Comparison of ENCODE assay signal across 8 cellular contexts in the genomic region with DNA sequence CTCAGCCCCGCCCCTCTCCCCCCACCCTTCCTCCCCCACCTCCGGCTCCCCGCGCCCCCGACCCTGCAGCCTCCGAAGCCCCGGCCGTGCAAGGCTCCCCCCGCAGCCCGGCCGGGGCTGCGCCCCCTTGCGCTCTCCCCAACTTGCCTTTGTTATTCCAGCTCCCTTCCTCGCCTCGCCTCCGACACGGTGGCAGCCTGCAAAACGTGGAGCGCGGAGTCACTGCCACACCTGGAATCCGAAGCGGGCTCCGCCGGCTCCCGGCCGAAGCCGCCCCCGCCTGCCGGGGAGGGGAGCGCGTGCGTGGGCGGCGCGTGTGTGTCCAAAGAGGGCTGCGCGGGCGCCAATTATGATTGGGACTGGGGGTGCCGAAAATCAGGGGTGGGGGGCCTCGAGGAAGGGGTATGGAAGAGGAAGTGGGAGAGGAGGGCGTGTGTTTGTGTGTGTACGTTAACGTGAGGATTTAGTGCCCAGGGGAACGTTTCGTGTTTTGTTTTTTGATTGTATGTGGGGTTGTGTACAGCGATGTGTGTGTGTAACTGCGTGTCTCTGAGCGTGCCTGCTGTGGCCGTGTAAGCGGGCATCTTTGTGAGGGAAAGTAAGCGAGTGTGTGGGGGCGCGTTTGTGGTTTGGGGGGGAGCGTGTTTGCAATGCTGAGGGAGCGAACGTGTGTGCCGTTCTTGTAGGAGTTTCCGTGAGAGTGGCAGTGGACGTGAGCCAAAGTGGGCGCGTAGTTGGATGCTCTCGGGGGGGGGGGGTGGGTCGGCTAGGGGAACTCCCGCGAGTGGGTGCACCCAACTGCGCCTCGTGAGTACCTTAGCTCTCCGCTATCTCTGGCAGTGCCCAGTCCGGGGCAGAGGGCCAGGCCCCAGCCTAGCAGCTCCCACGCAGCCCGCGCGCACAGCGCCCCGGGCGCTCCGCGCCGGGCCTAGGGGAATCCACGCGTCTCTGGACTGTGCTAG. TPM values are rescaled to one million over a fixed set of nuclear protein-coding genes. Genes with fewer than 3 reads are reported as not detected.
DNase-seq lines count a peak whose midpoint lies in the region; ATAC-seq and TF ChIP-seq lines count a peak whose summit lies in the region.

No MANE protein-coding gene starts in this region.

- in situ Hi-C loops in ACHN (cut with HindIII; ENCODE audit: low pct_ligation_motif_present, low pct_unique_long_range_greater_than_20kb, low sequenced_read_pairs), result no loop called here

- no peak for TF ChIP-seq CTCF in GM20000 (IDR thresholded peaks at IDR 0.05; ENCODE audit: extremely low read depth, missing control alignments)

- ATAC-seq in left lobe of liver (peak; percentile 46), GM21528 (IDR thresholded peaks at IDR 0.05; ENCODE audit: low FRiP score, unreplicated experiment) (no peak)

- DNase-seq in ACHN, result peak; percentile 81
- DNase-seq in GM20000 (ENCODE audit: low spot score), result peak; percentile 91
- peak; percentile 71 for DNase-seq in NCI-H510A (lab: John Stamatoyannopoulos, UW)
- DNase-seq in activated CD4-positive, alpha-beta T cell treated with anti-CD3 and anti-CD28 coated beads, Interleukin-2, amount 50 U/mL, for 4 hours, result peak; percentile 80 to 81
- DNase-seq in dermis blood vessel endothelial cell, result peak; percentile 95
- peak; percentile 90 for DNase-seq in left lobe of liver (ENCODE audit: low spot score)
- DNase-seq in stimulated activated CD4-positive, alpha-beta T cell treated with anti-CD3 and anti-CD28 coated beads, Interleukin-1b, Interleukin-23, amount 100 ng/mL, for 24 hours (ENCODE audit: low read depth in 4 of 4, low spot score in 1 of 4), result peak; percentile 45 to 76 (median 64)

RNA-seq across cellular contexts. Expression of gene ZMIZ1, which starts 1.2 kb away (rescaled TPM):
- 18.2 and 32.1 TPM in 2 replicates for total RNA-seq in dermis blood vessel endothelial cell
- 15.0 TPM for total RNA-seq in left lobe of liver
